Comparison of ENCODE assay signal across 1 cellular context in genomic region chr9:135885100-135885853, GRCh38.
TF ChIP-seq lines count a peak whose summit lies in the region.

No MANE protein-coding gene starts in this region.

TF ChIP-seq in IMR-90, 13 proteins besides CTCF, POLR2A, EP300 and RAD21 (continued from another document):
- TF ChIP-seq, protein P1, sequence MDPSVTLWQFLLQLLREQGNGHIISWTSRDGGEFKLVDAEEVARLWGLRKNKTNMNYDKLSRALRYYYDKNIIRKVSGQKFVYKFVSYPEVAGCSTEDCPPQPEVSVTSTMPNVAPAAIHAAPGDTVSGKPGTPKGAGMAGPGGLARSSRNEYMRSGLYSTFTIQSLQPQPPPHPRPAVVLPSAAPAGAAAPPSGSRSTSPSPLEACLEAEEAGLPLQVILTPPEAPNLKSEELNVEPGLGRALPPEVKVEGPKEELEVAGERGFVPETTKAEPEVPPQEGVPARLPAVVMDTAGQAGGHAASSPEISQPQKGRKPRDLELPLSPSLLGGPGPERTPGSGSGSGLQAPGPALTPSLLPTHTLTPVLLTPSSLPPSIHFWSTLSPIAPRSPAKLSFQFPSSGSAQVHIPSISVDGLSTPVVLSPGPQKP (IDR thresholded peaks at IDR 0.05; ENCODE audit: borderline replicate concordance, low read depth, low read length): no peak
- TF ChIP-seq FOS (IDR thresholded peaks at IDR 0.05; ENCODE audit: low read depth, low read length): no peak
- no peak for TF ChIP-seq CEBPB (IDR thresholded peaks at IDR 0.05; ENCODE audit: low read depth, low read length)
- TF ChIP-seq SMC3 (IDR thresholded peaks at IDR 0.05; ENCODE audit: low read depth, low read length): no peak
- TF ChIP-seq, protein P2, sequence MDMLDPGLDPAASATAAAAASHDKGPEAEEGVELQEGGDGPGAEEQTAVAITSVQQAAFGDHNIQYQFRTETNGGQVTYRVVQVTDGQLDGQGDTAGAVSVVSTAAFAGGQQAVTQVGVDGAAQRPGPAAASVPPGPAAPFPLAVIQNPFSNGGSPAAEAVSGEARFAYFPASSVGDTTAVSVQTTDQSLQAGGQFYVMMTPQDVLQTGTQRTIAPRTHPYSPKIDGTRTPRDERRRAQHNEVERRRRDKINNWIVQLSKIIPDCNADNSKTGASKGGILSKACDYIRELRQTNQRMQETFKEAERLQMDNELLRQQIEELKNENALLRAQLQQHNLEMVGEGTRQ (IDR thresholded peaks at IDR 0.05; ENCODE audit: low read depth, low read length): no peak
- no peak for TF ChIP-seq RCOR1 (IDR thresholded peaks at IDR 0.05; ENCODE audit: insufficient replicate concordance, low read length)
- TF ChIP-seq CHD1 (IDR thresholded peaks at IDR 0.05; ENCODE audit: low read depth, low read length): no peak
- no peak for TF ChIP-seq RFX5 (IDR thresholded peaks at IDR 0.05; ENCODE audit: low read depth, low read length)
- no peak for TF ChIP-seq NFE2L2 (IDR thresholded peaks at IDR 0.05; ENCODE audit: low read depth, low read length)
- no peak for TF ChIP-seq BHLHE40 (IDR thresholded peaks at IDR 0.05; ENCODE audit: low read depth, low read length)
